Comparison of ENCODE assay signal across 24 cellular contexts in the genomic region with DNA sequence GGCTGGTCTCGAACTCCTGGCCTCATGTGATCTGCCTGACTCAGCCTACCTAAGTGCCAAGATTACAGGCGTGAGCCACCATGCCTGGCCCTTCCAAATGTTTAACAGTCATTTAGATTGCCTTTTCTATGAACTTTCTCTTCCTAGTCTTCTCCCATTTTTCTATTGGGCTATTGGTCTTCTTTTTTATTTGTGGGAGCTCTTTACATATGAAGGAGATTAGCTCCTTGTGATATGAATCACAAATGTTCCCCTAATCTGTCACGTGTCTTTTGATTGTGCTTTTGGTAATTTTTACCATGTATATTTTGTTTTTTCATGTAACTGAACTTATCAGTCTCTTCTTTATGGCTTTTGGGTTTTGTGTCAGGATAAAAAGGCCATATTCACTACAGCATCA. TPM values are rescaled to one million over a fixed set of nuclear protein-coding genes. Genes with fewer than 3 reads are reported as not detected.
A peak's percentile ranks its signal among the peaks of the same experiment; 100 is the strongest.
DNase-seq lines count a peak whose midpoint lies in the region; ATAC-seq and TF ChIP-seq lines count a peak whose summit lies in the region.
"Had no signal": no experiment of that assay in that cellular context is flagged by ENCODE, and none has a peak within 500 bp of the region (broad histone marks: within the 10 kb centered on the region; RNA-seq: fewer than 3 reads in every experiment).

No MANE protein-coding gene starts in this region.

- DNase-seq in T-helper 1 cell (no peak), foreskin melanocyte (no peak), GM20000 (ENCODE audit: low spot score) (no peak)
- DNase-seq in CD8-positive, alpha-beta memory T cell = no peak
- no peak for DNase-seq in activated naive CD4-positive, alpha-beta T cell treated with anti-CD3 and anti-CD28 coated beads, Interleukin-2, amount 50 U/mL, for 72 hours (ENCODE audit: low spot score in 2 of 2)
- no peak for DNase-seq in naive thymus-derived CD8-positive, alpha-beta T cell
- no peak for DNase-seq in stimulated activated CD4-positive, alpha-beta T cell treated with anti-CD3 and anti-CD28 coated beads, Interleukin-2, amount 100 ng/mL, for 24 hours
- DNase-seq: adrenal gland, DMS79 treated with DMSO at 0.1 percent for 48 hours, head of caudate nucleus, lower lobe of right lung, NCI-H1417, NCI-H748 treated with DMSO at 0.1 percent for 48 hours had no signal

- no peaks in the 10 kb centered on the region for H3K9me3 ChIP-seq in CD8-positive, alpha-beta memory T cell (ENCODE audit: low read length)
- H3K9me3 ChIP-seq: adrenal gland, lower lobe of right lung, prostate gland had no signal

- no peaks in the 10 kb centered on the region for H3K9me3 Mint-ChIP-seq in T-helper 1 cell treated with Interleukin-12 subunit alpha and Interleukin-12 subunit beta and Interleukin-4 antibody, amounts not matched to agents 30 μg/mL and 1 μg/mL, for 36 hours
- no peaks in the 10 kb centered on the region for H3K9me3 Mint-ChIP-seq in CD8-positive, alpha-beta memory T cell
- no peaks in the 10 kb centered on the region for H3K9me3 Mint-ChIP-seq in activated naive CD4-positive, alpha-beta T cell treated with anti-CD3 and anti-CD28 coated beads, Interleukin-2, amount 50 U/mL, for 72 hours
- H3K9me3 Mint-ChIP-seq in naive thymus-derived CD8-positive, alpha-beta T cell = no peaks in the 10 kb centered on the region

- peaks cover 79% of the 10 kb centered on the region for H3K4me1 Mint-ChIP-seq in T-helper 1 cell treated with Interleukin-12 subunit alpha and Interleukin-12 subunit beta and Interleukin-4 antibody, amounts not matched to agents 30 μg/mL and 1 μg/mL, for 36 hours (ENCODE audit: low read depth)
- peaks cover 88 to 100% (median 95%) of the 10 kb centered on the region in 3 donors for H3K4me1 Mint-ChIP-seq in CD8-positive, alpha-beta memory T cell
- peaks cover 49 to 100% (median 94%) of the 10 kb centered on the region in 4 donors for H3K4me1 Mint-ChIP-seq in naive thymus-derived CD8-positive, alpha-beta T cell
- H3K4me1 Mint-ChIP-seq: nephron had no signal

- POLR2A ChIA-PET in CD8-positive, alpha-beta memory T cell (lab: Charles Lee) = interaction anchor here (0.9 to 1.1 kb wide), 2 partner anchors 10 to 36 kb away, joined by 3 to 4 read pairs; no protein-coding TSS in a partner anchor
- POLR2A ChIA-PET in naive thymus-derived CD8-positive, alpha-beta T cell (lab: Charles Lee) = interaction anchor here (1.1 to 14.9 kb wide), 4 partner anchors 9 to 37 kb away, joined by 3 to 238 read pairs (median 6); a partner anchor contains a TSS

- no peak for ATAC-seq in activated naive CD4-positive, alpha-beta T cell treated with anti-CD3 and anti-CD28 coated beads, Interleukin-2, amount 50 U/mL, for 72 hours
- no peak for ATAC-seq in naive thymus-derived CD8-positive, alpha-beta T cell
- ATAC-seq: HCT116, Panc1, SK-N-SH treated with all-trans-retinoic acid at 6 μM for 48 hours had no signal

- peaks cover 35% of the 10 kb centered on the region for H3K36me3 Mint-ChIP-seq in T-helper 1 cell treated with Interleukin-12 subunit alpha and Interleukin-12 subunit beta and Interleukin-4 antibody, amounts not matched to agents 30 μg/mL and 1 μg/mL, for 36 hours (ENCODE audit: low read depth)
- peaks cover 0 to 5% (median 3%) of the 10 kb centered on the region in 3 donors for H3K36me3 Mint-ChIP-seq in CD8-positive, alpha-beta memory T cell
- H3K36me3 Mint-ChIP-seq in activated naive CD4-positive, alpha-beta T cell treated with anti-CD3 and anti-CD28 coated beads, Interleukin-2, amount 50 U/mL, for 72 hours = peaks cover 10 to 56% of the 10 kb centered on the region in 2 donors
- peaks cover 0 to 6% (median 0%) of the 10 kb centered on the region in 3 donors for H3K36me3 Mint-ChIP-seq in naive thymus-derived CD8-positive, alpha-beta T cell
- H3K36me3 Mint-ChIP-seq: type B pancreatic cell had no signal

- no peak for TF ChIP-seq CTCF in GM20000 (IDR thresholded peaks at IDR 0.05; ENCODE audit: extremely low read depth, missing control alignments)

- no peaks in the 10 kb centered on the region for H3K27me3 ChIP-seq in CD8-positive, alpha-beta memory T cell (ENCODE audit: insufficient read depth, low read length, poor library complexity, severe bottlenecking)
- H3K27me3 ChIP-seq: adrenal gland, cardiac muscle cell had no signal

- no peaks in the 10 kb centered on the region for H3K36me3 ChIP-seq in CD8-positive, alpha-beta memory T cell (ENCODE audit: insufficient read depth, low read length)
- H3K36me3 ChIP-seq: adrenal gland, cardiac muscle cell, lower lobe of right lung, prostate gland had no signal

- H3K27ac ChIP-seq in CD8-positive, alpha-beta memory T cell (ENCODE audit: low read depth, low read length) = no peak overlapping the region
- H3K27ac ChIP-seq: 22Rv1, C4-2B, cardiac muscle cell, prostate gland had no signal

- peaks cover 97% of the 10 kb centered on the region for H3K4me1 ChIP-seq in CD8-positive, alpha-beta memory T cell (ENCODE audit: insufficient read depth, low read length)
- H3K4me1 ChIP-seq: adrenal gland, prostate gland had no signal

- H3K27me3 Mint-ChIP-seq in T-helper 1 cell treated with Interleukin-12 subunit alpha and Interleukin-12 subunit beta and Interleukin-4 antibody, amounts not matched to agents 30 μg/mL and 1 μg/mL, for 36 hours (ENCODE audit: low read depth) = no peaks in the 10 kb centered on the region
- no peaks in the 10 kb centered on the region for H3K27me3 Mint-ChIP-seq in CD8-positive, alpha-beta memory T cell
- no peaks in the 10 kb centered on the region for H3K27me3 Mint-ChIP-seq in naive thymus-derived CD8-positive, alpha-beta T cell
- H3K27me3 Mint-ChIP-seq: type B pancreatic cell had no signal

- CTCF ChIA-PET in CD8-positive, alpha-beta memory T cell (lab: Charles Lee) = interaction anchor here (0.8 to 2.4 kb wide), 7 partner anchors 10 to 469 kb away, joined by 3 to 10 read pairs (median 4); no protein-coding TSS in a partner anchor

- no peak overlapping the region for H3K4me3 ChIP-seq in CD8-positive, alpha-beta memory T cell (ENCODE audit: low read length)
- H3K4me3 ChIP-seq: adrenal gland, cardiac muscle cell, lower lobe of right lung, prostate gland, smooth muscle cell had no signal

- H3K4me3 Mint-ChIP-seq in T-helper 1 cell treated with Interleukin-12 subunit alpha and Interleukin-12 subunit beta and Interleukin-4 antibody, amounts not matched to agents 30 μg/mL and 1 μg/mL, for 36 hours = peak overlapping the region; percentile 61
- H3K4me3 Mint-ChIP-seq in CD8-positive, alpha-beta memory T cell = peak overlapping the region; percentile 75 to 91 (median 77)
- H3K4me3 Mint-ChIP-seq in naive thymus-derived CD8-positive, alpha-beta T cell = peak overlapping the region; percentile 56 to 86 (median 78)
- H3K4me3 Mint-ChIP-seq: nephron, type B pancreatic cell had no signal

- H3K27ac Mint-ChIP-seq in T-helper 1 cell treated with Interleukin-12 subunit alpha and Interleukin-12 subunit beta and Interleukin-4 antibody, amounts not matched to agents 30 μg/mL and 1 μg/mL, for 36 hours = peak overlapping the region; percentile 73
- peak overlapping the region; percentile 88 to 99 (median 95) for H3K27ac Mint-ChIP-seq in CD8-positive, alpha-beta memory T cell
- peak overlapping the region; percentile 81 to 94 for H3K27ac Mint-ChIP-seq in activated naive CD4-positive, alpha-beta T cell treated with anti-CD3 and anti-CD28 coated beads, Interleukin-2, amount 50 U/mL, for 72 hours
- peak overlapping the region; percentile 86 to 99 (median 92) for H3K27ac Mint-ChIP-seq in naive thymus-derived CD8-positive, alpha-beta T cell
- H3K27ac Mint-ChIP-seq: nephron, type B pancreatic cell had no signal

RNA-seq across cellular contexts. Expression of a gene that starts 11.9 kb away (rescaled TPM):
- total RNA-seq in CD8-positive, alpha-beta memory T cell = 10 to 100 TPM; 76.6 to 83.4 TPM
- polyA plus RNA-seq in CD8-positive, alpha-beta memory T cell = 88.1 TPM
- 100 to 1,000 TPM in 1 of 2 donors, 10 to 100 TPM in 1; 78.5 to 104 TPM for total RNA-seq in activated naive CD4-positive, alpha-beta T cell treated with anti-CD3 and anti-CD28 coated beads, Interleukin-2, amount 50 U/mL, for 72 hours
- 100 to 1,000 TPM; 133 to 135 TPM for total RNA-seq in naive thymus-derived CD8-positive, alpha-beta T cell
- polyA plus RNA-seq in naive thymus-derived CD8-positive, alpha-beta T cell = 10 to 100 TPM; 60.1 to 72.8 (median 64.6) TPM
